Comparison of ENCODE assay signal across 16 cellular contexts in the genomic region with DNA sequence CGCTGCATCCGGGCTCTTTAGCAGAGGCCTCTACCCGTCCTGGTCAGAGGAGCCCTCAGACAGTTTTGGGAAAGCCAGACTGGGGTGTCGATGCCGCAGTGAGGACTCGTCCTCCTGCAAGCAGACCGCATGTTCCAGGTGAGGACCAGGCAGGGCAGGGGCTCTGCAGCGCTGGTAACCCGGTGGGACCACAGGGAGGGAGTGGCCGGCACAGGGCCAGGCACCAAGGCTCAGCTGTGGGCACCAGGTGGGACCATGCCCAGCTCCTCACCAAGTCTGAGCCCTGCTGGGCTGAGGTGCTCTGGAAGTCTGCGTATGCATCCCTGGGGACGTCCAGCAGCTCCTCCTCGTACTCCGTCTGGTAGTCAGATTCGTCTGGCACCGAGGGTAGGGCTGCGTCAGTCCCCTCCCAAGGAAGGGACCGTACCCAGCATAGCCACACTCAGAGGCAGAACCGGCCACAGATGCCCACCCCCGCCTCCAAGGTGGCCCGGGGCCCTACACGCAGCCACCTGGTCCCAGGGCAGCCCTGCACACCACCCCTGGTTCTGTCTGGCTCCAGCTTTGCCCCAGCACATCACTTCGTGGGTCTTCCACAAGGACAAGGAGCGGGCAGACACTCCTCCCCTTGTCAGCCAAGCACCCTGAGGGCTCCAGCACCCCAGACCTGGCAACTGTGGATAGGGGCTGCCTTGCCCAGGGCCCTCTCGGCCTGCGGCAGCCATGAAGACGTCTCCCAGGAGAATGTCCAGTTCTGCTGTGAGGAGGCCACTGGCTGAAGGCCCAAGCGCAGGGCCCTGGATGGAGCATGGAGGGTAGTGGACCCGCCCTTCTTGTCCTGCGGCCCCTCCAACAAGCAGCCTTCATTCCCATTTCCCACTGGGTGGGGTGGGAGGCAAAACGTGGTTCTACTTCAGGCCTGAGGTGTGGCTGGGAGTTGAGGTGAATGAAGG. TPM values are rescaled to one million over a fixed set of nuclear protein-coding genes. Genes with fewer than 3 reads are reported as not detected.
DNase-seq lines count a peak whose midpoint lies in the region; ATAC-seq and TF ChIP-seq lines count a peak whose summit lies in the region.
"Had no signal": no experiment of that assay in that cellular context is flagged by ENCODE, and none has a peak within 500 bp of the region (broad histone marks: within the 10 kb centered on the region; RNA-seq: fewer than 3 reads in every experiment).

No MANE protein-coding gene starts in this region.

- H3K36me3 Mint-ChIP-seq in activated T-cell treated with anti-CD3 and anti-CD28 coated beads, Interleukin-2, amount 50 U/mL, for 24 hours (ENCODE audit: low read depth), result peaks cover 16% of the 10 kb centered on the region
- peaks cover 2 to 14% of the 10 kb centered on the region in 2 donors for H3K36me3 Mint-ChIP-seq in stimulated activated naive B cell treated with anti-CD40 and anti-IgM and Interleukin-4, amounts not matched to agents 10 μg/mL and 1 μg/mL and 100 μg/mL, for 72 hours

- no peaks in the 10 kb centered on the region for H3K9me3 Mint-ChIP-seq in activated T-cell treated with anti-CD3 and anti-CD28 coated beads, Interleukin-2, amount 50 U/mL, for 24 hours
- H3K9me3 Mint-ChIP-seq in stimulated activated naive B cell treated with anti-CD40 and anti-IgM and Interleukin-4, amounts not matched to agents 10 μg/mL and 1 μg/mL and 100 μg/mL, for 72 hours, result no peaks in the 10 kb centered on the region
- H3K9me3 Mint-ChIP-seq: brain, neural progenitor cell had no signal

- H3K4me3 ChIP-seq in RWPE2 (ENCODE audit: severe bottlenecking), result no peak overlapping the region
- H3K4me3 ChIP-seq in gastroesophageal sphincter, result no peak overlapping the region
- H3K4me3 ChIP-seq: neural progenitor cell, smooth muscle cell had no signal

- H3K27me3 ChIP-seq in RWPE2 (ENCODE audit: insufficient read depth, poor library complexity, severe bottlenecking) (no peaks in the 10 kb centered on the region), gastroesophageal sphincter (no peaks in the 10 kb centered on the region)
- H3K27me3 ChIP-seq: vagina had no signal

- ATAC-seq in RWPE2 (ENCODE audit: low read depth) (no peak), gastroesophageal sphincter (no peak), GM18867 (IDR thresholded peaks at IDR 0.05; ENCODE audit: unreplicated experiment) (no peak)
- ATAC-seq in stimulated activated naive B cell treated with anti-CD40 and anti-IgM and Interleukin-4, amounts not matched to agents 10 μg/mL and 1 μg/mL and 100 μg/mL, for 72 hours (replicated peaks), result no peak

- no peak for TF ChIP-seq POLR2A in gastroesophageal sphincter (IDR thresholded peaks at IDR 0.05)

- H3K36me3 ChIP-seq in RWPE2 (ENCODE audit: low read depth) (peaks cover 9% of the 10 kb centered on the region), gastroesophageal sphincter (peaks cover 0 to 37% of the 10 kb centered on the region in 2 donors)
- H3K36me3 ChIP-seq: neural progenitor cell, vagina had no signal

- H3K27ac ChIP-seq in RWPE2 (ENCODE audit: poor library complexity, severe bottlenecking), result no peak overlapping the region
- peak overlapping the region in 1 of 4 donors; percentile 80 for H3K27ac ChIP-seq in gastroesophageal sphincter
- H3K27ac ChIP-seq: neural progenitor cell had no signal

- DNase-seq in activated T-cell treated with anti-CD3 and anti-CD28 coated beads, Interleukin-2, amount 50 U/mL, for 1 hour, result peak; percentile 36
- DNase-seq in activated T-cell treated with anti-CD3 and anti-CD28 coated beads, Interleukin-2, amount 50 U/mL, for 24 hours, result no peak
- peak; percentile 52 for DNase-seq in RWPE2 (ENCODE audit: low spot score)
- DNase-seq in islet precursor cell, result peak; percentile 50
- no peak for DNase-seq in stimulated activated naive B cell treated with anti-CD40 and anti-IgM and Interleukin-4, amounts not matched to agents 10 μg/mL and 1 μg/mL and 100 μg/mL, for 72 hours
- no peak for DNase-seq in hypothalamus (lab: John Stamatoyannopoulos, UW)
- DNase-seq: DMS79 treated with DMSO at 0.1 percent for 48 hours, GOT3, NCI-H1105 treated with DMSO at 0.1 percent for 48 hours, NCI-H510A had no signal

- peaks cover 39% of the 10 kb centered on the region for H3K4me1 Mint-ChIP-seq in activated T-cell treated with anti-CD3 and anti-CD28 coated beads, Interleukin-2, amount 50 U/mL, for 24 hours (ENCODE audit: low read depth)
- H3K4me1 Mint-ChIP-seq in stimulated activated naive B cell treated with anti-CD40 and anti-IgM and Interleukin-4, amounts not matched to agents 10 μg/mL and 1 μg/mL and 100 μg/mL, for 72 hours, result peaks cover 20 to 34% of the 10 kb centered on the region in 2 donors

- H3K27me3 Mint-ChIP-seq in activated T-cell treated with anti-CD3 and anti-CD28 coated beads, Interleukin-2, amount 50 U/mL, for 24 hours, result no peaks in the 10 kb centered on the region
- H3K27me3 Mint-ChIP-seq in stimulated activated naive B cell treated with anti-CD40 and anti-IgM and Interleukin-4, amounts not matched to agents 10 μg/mL and 1 μg/mL and 100 μg/mL, for 72 hours, result no peaks in the 10 kb centered on the region
- H3K27me3 Mint-ChIP-seq: brain had no signal

- WGBS in gastroesophageal sphincter (ENCODE audit: low coverage in 1 of 2), 2 donors, result 87% methylated on average over 3 of the region's 31 CpGs; no CpG with 5 or more reads in 1 of the 2 donors

- TF ChIP-seq CTCF in RWPE2 (IDR thresholded peaks at IDR 0.05; ENCODE audit: poor library complexity, severe bottlenecking) (no peak), gastroesophageal sphincter (IDR thresholded peaks at IDR 0.05) (no peak)

- no peak for TF ChIP-seq EP300 in gastroesophageal sphincter (IDR thresholded peaks at IDR 0.05)

- H3K4me1 ChIP-seq in RWPE2 (ENCODE audit: insufficient read depth, poor library complexity, severe bottlenecking), result no peaks in the 10 kb centered on the region
- peaks cover 0 to 58% (median 21%) of the 10 kb centered on the region in 3 donors for H3K4me1 ChIP-seq in gastroesophageal sphincter

- H3K4me3 Mint-ChIP-seq in activated T-cell treated with anti-CD3 and anti-CD28 coated beads, Interleukin-2, amount 50 U/mL, for 24 hours, result no peak overlapping the region
- H3K4me3 Mint-ChIP-seq in stimulated activated naive B cell treated with anti-CD40 and anti-IgM and Interleukin-4, amounts not matched to agents 10 μg/mL and 1 μg/mL and 100 μg/mL, for 72 hours, result peak overlapping the region; percentile 36 to 82

- no peak overlapping the region for H3K27ac Mint-ChIP-seq in activated T-cell treated with anti-CD3 and anti-CD28 coated beads, Interleukin-2, amount 50 U/mL, for 24 hours
- H3K27ac Mint-ChIP-seq in stimulated activated naive B cell treated with anti-CD40 and anti-IgM and Interleukin-4, amounts not matched to agents 10 μg/mL and 1 μg/mL and 100 μg/mL, for 72 hours, result peak overlapping the region; percentile 31

- no peaks in the 10 kb centered on the region for H3K9me3 ChIP-seq in RWPE2 (ENCODE audit: severe bottlenecking)
- H3K9me3 ChIP-seq in gastroesophageal sphincter, result no peaks in the 10 kb centered on the region
- H3K9me3 ChIP-seq: vagina had no signal

RNA-seq across cellular contexts. Expression of gene NSMF, which starts 1.5 kb away (rescaled TPM):
- total RNA-seq in gastroesophageal sphincter, result 10 to 100 TPM; 38.1 to 63.5 (median 49.1) TPM

RNA-seq across cellular contexts. Expression of gene ENTPD8, which starts 19.5 kb away (rescaled TPM):
- total RNA-seq in gastroesophageal sphincter, result under 1 TPM in 1 of 4 donors, not detected in 3; 0.57 TPM
- total RNA-seq: smooth muscle cell, vagina had no signal

RNA-seq across cellular contexts. Expression of gene NOXA1, which starts 37.4 kb away (rescaled TPM):
- total RNA-seq in gastroesophageal sphincter, result 1 to 10 TPM; 1.1 to 4.2 (median 3.0) TPM

RNA-seq across cellular contexts. Expression of gene EXD3, which starts 37.7 kb away (rescaled TPM):
- 10 to 100 TPM in 2 of 4 donors, 1 to 10 TPM in 2; 3.7 to 29.7 (median 10.9) TPM for total RNA-seq in gastroesophageal sphincter

Comparison
In these comparisons a context has a peak if more than half of its experiments do, and no peak if none do; other contexts are left out.
1. DNase-seq: peak in activated T-cell treated with anti-CD3 and anti-CD28 coated beads, Interleukin-2, amount 50 U/mL, for 1 hour (single experiment), RWPE2 (single experiment) and islet precursor cell (single experiment); none in activated T-cell treated with anti-CD3 and anti-CD28 coated beads, Interleukin-2, amount 50 U/mL, for 24 hours (single experiment), stimulated activated naive B cell treated with anti-CD40 and anti-IgM and Interleukin-4, amounts not matched to agents 10 μg/mL and 1 μg/mL and 100 μg/mL, for 72 hours (single experiment) and hypothalamus (0 of 51).